15 cellular contexts compared by ENCODE assay signal in genomic region chr20:3911956-3912355, GRCh38. TPM values are rescaled to one million over a fixed set of nuclear protein-coding genes. Genes with fewer than 3 reads are reported as not detected.
DNase-seq lines count a peak whose midpoint lies in the region; ATAC-seq, FAIRE-seq and TF ChIP-seq lines count a peak whose summit lies in the region.
"Had no signal": no experiment of that assay in that cellular context is flagged by ENCODE, and none has a peak within 500 bp of the region (broad histone marks: within the 10 kb centered on the region; RNA-seq: fewer than 3 reads in every experiment).

No MANE protein-coding gene starts in this region.

- H3K27ac ChIP-seq in A549 (no peak overlapping the region), dorsolateral prefrontal cortex (no peak overlapping the region)
- H3K27ac ChIP-seq: HL-60, sigmoid colon had no signal

- intact Hi-C loops in left cardiac atrium (cut with DNase I) (no loop called here), dorsolateral prefrontal cortex (cut with DNase I) (no loop called here)

- no peak for TF ChIP-seq RAD21 in A549 (conservative IDR thresholded peaks at IDR 0.05 in 1 of 2, IDR thresholded peaks at IDR 0.05 in 1 of 2)

- no peak overlapping the region for H3K4me3 ChIP-seq in A549
- H3K4me3 ChIP-seq in dorsolateral prefrontal cortex, result no peak overlapping the region
- H3K4me3 ChIP-seq in BE2C (ENCODE audit: low read depth, low read length), result no peak overlapping the region
- H3K4me3 ChIP-seq: sigmoid colon had no signal

- no peak for TF ChIP-seq EP300 in A549 (IDR thresholded peaks at IDR 0.05)

- DNase-seq in A549 (ENCODE audit: low read depth in 1 of 2, low spot score in 1 of 2) (no peak), DMS153 treated with DMSO at 0.1 percent for 48 hours (lab: John Stamatoyannopoulos, UW; ENCODE audit: unreplicated experiment) (peak; percentile 19), NCI-H526 treated with DMSO at 0.1 percent for 48 hours (lab: John Stamatoyannopoulos, UW) (peak; percentile 88), left cardiac atrium (no peak), dorsolateral prefrontal cortex (no peak), NCI-H1092 (lab: John Stamatoyannopoulos, UW) (no peak), BE2C (no peak)
- no peak for DNase-seq in activated effector memory CD4-positive, alpha-beta T cell treated with Interleukin-2 at 50 U/mL for 16 hours
- DNase-seq: CD4-positive, CD25-positive, alpha-beta regulatory T cell; dermis blood vessel endothelial cell; foreskin melanocyte; naive B cell; sigmoid colon had no signal

- H3K27me3 ChIP-seq in dorsolateral prefrontal cortex (no peaks in the 10 kb centered on the region), BE2C (no peaks in the 10 kb centered on the region)
- H3K27me3 ChIP-seq: sigmoid colon had no signal

- H3K4me1 ChIP-seq in A549 (peaks cover 22% of the 10 kb centered on the region), BE2C (no peaks in the 10 kb centered on the region)

- 82% methylated on average over 2 of the region's 2 CpGs for WGBS in A549 (ENCODE audit: missing lambda C conversion rate)

- no peak for TF ChIP-seq CTCF in A549 (IDR thresholded peaks at IDR 0.05)
- no peak for TF ChIP-seq CTCF in dorsolateral prefrontal cortex (IDR thresholded peaks at IDR 0.05 in 54 of 56, conservative IDR thresholded peaks at IDR 0.05 in 2 of 56; ENCODE audit: low read depth in 1 of 56, partially characterized antibody in 56 of 56)
- TF ChIP-seq CTCF in BE2C (IDR thresholded peaks at IDR 0.05; ENCODE audit: low read depth, low read length), result no peak

- H3K9me3 ChIP-seq in A549 (no peaks in the 10 kb centered on the region), BE2C (no peaks in the 10 kb centered on the region)
- H3K9me3 ChIP-seq: sigmoid colon had no signal

- CTCF ChIA-PET in A549 (lab: Yijun Ruan, JAX), result interaction anchor here (1.6 kb wide), 1 partner anchor 97 kb away, joined by 4 read pairs; no protein-coding TSS in a partner anchor

- H3K4me2 ChIP-seq in A549, result no peak overlapping the region

- POLR2A ChIA-PET in A549 (lab: Yijun Ruan, JAX), result no interaction called here

- H3K36me3 ChIP-seq in BE2C, result peaks cover 85% of the 10 kb centered on the region

- no peak for FAIRE-seq in A549 (lab: Jason Lieb, UNC)
- FAIRE-seq: RCC 7860 had no signal

- no peak for TF ChIP-seq POLR2A in A549 (IDR thresholded peaks at IDR 0.05; ENCODE audit: low read length)

- no peak for ATAC-seq in A549
- peak; percentile 31 to 52 for ATAC-seq in left cardiac atrium

TF ChIP-seq in A549, 52 proteins besides CTCF, POLR2A, EP300 and RAD21:
- TF ChIP-seq PBX3 (IDR thresholded peaks at IDR 0.05) (no peak), EHMT2 (IDR thresholded peaks at IDR 0.05; ENCODE audit: low read depth) (no peak), FOSL2 (IDR thresholded peaks at IDR 0.05) (no peak), FOSL2 (CRISPR knock-in tag; IDR thresholded peaks at IDR 0.05) (no peak), POLR2AphosphoS2 (conservative IDR thresholded peaks at IDR 0.05; ENCODE audit: low read length) (0 out of 2 replicates have a peak, but pooled peaks have one; percentile 41)

RNA-seq across cellular contexts. Expression of gene PANK2, which starts 22.8 kb away (rescaled TPM):
- polyA plus RNA-seq in A549 (2011; rRNA removed) (39.3 and 45.9 TPM in 2 replicates), A549 (2017; fragmentation: RNase III; extraction: RNeasy Plus Mini Kit Qiagen cat#74134 plus additional on column Dnase treatment) (40.3 to 44.6 TPM (median 43.8 TPM) in 3 replicates)
- polyA plus RNA-seq in A549 (2012; cell fraction: cytosol; rRNA removed), result 22.6 and 24.5 TPM in 2 replicates
- 28.4 and 38.2 TPM in 2 replicates for polyA plus RNA-seq in A549 (2012; cell fraction: nucleus; rRNA removed)
- polyA minus RNA-seq in A549 (2011; rRNA and poly(A)+ RNA removed), result 35.8 and 40.1 TPM in 2 replicates
- total RNA-seq in left cardiac atrium (10 to 100 TPM; 18.7 to 23.8 TPM), dorsolateral prefrontal cortex (10 to 100 TPM; 41.7 to 82.4 (median 57.8) TPM)
- polyA plus RNA-seq in BE2C (2012; ENCODE audit: insufficient read depth, insufficient read length, low read depth), result 54.4 TPM

Comparison
In these comparisons a context has a peak if more than half of its experiments do, and no peak if none do; other contexts are left out.
1. ATAC-seq: peak in left cardiac atrium (2 of 2); none in A549 (0 of 2).
2. DNase-seq: peak in DMS153 treated with DMSO at 0.1 percent for 48 hours (single experiment) and NCI-H526 treated with DMSO at 0.1 percent for 48 hours (single experiment); none in A549 (0 of 2), left cardiac atrium (single experiment), dorsolateral prefrontal cortex (0 of 10), NCI-H1092 (single experiment), BE2C (single experiment) and activated effector memory CD4-positive, alpha-beta T cell treated with Interleukin-2 at 50 U/mL for 16 hours (single experiment).